ENCODE assay signal across 13 cellular contexts in the genomic region with DNA sequence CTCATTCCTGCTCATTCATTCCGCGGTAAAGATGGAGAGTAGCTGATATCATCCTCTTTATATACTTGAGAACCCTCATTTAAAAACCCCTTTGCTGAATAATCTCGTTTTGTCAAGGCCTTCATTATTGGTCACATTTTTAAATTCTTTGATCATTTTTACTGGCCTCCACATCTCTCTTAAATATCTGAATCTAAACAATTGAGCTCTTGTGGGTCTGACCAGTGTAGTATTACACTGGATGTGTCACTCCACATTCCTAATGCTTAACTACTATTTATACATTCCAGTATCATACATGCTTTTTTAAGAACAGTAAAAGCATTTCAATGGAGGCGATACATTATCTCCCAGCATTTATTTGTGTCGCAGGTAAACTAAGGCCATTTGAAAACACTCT. TPM values are rescaled to one million over a fixed set of nuclear protein-coding genes. Genes with fewer than 3 reads are reported as not detected.
DNase-seq lines count a peak whose midpoint lies in the region; ATAC-seq, FAIRE-seq and TF ChIP-seq lines count a peak whose summit lies in the region.
"Had no signal": no experiment of that assay in that cellular context is flagged by ENCODE, and none has a peak within 500 bp of the region (broad histone marks: within the 10 kb centered on the region; RNA-seq: fewer than 3 reads in every experiment).

No MANE protein-coding gene starts in this region.

- FAIRE-seq in D721Med (lab: Jason Lieb, UNC), result no peak

- DNase-seq in HPDE6-E6E7 (ENCODE audit: extremely low spot score) (peak; percentile 7), astrocyte of the cerebellum (ENCODE audit: low read depth) (peak; percentile 26), iPS-NIHi11 (ENCODE audit: low spot score) (peak; percentile 5), lower leg skin (ENCODE audit: low spot score in 2 of 2) (no peak), D721Med (ENCODE audit: insufficient read length, low spot score) (no peak), gastrocnemius medialis (no peak)
- DNase-seq: activated CD8-positive, alpha-beta memory T cell treated with anti-CD3 and anti-CD28 coated beads, Interleukin-2, amount 50 U/mL, for 48 hours; effector memory CD8-positive, alpha-beta T cell; ovary; upper lobe of right lung had no signal

- H3K27me3 ChIP-seq in ACC112 (ENCODE audit: insufficient read depth, low read length) (no peaks in the 10 kb centered on the region), gastrocnemius medialis (no peaks in the 10 kb centered on the region)
- H3K27me3 ChIP-seq: hepatocyte, ovary, upper lobe of right lung had no signal

- WGBS in lower leg skin, 2 donors, result 81 to 87% methylated on average over 5 of the region's 5 CpGs

- H3K36me3 ChIP-seq in ACC112 (ENCODE audit: insufficient read depth, low read length), result no peaks in the 10 kb centered on the region
- H3K36me3 ChIP-seq in gastrocnemius medialis, result no peaks in the 10 kb centered on the region
- H3K36me3 ChIP-seq: ovary, upper lobe of right lung had no signal

- ATAC-seq in gastrocnemius medialis (no peak), HG02642 (IDR thresholded peaks at IDR 0.05; ENCODE audit: poor library complexity, unreplicated experiment) (no peak)
- ATAC-seq: effector memory CD8-positive, alpha-beta T cell; upper lobe of right lung had no signal

- TF ChIP-seq CTCF in astrocyte of the cerebellum (IDR thresholded peaks at IDR 0.05; ENCODE audit: low read depth, low read length, missing control alignments) (no peak), lower leg skin (IDR thresholded peaks at IDR 0.05) (no peak), D721Med (IDR thresholded peaks at IDR 0.05; ENCODE audit: insufficient read depth, missing control alignments) (no peak), gastrocnemius medialis (IDR thresholded peaks at IDR 0.05 in 4 of 5, conservative IDR thresholded peaks at IDR 0.05 in 1 of 5) (no peak)

- peak overlapping the region; percentile 36 for H2AFZ ChIP-seq in ACC112 (ENCODE audit: low read length, unreplicated experiment)
- H2AFZ ChIP-seq: hepatocyte had no signal

- H3K9me3 ChIP-seq in gastrocnemius medialis, result no peaks in the 10 kb centered on the region
- H3K9me3 ChIP-seq: ovary, upper lobe of right lung had no signal

- TF ChIP-seq POLR2A in lower leg skin (IDR thresholded peaks at IDR 0.05), result no peak
- TF ChIP-seq POLR2A in gastrocnemius medialis (IDR thresholded peaks at IDR 0.05), result no peak

- H3K79me2 ChIP-seq in ACC112 (ENCODE audit: control insufficient read depth, insufficient read depth, low read length, unreplicated experiment), result no peaks in the 10 kb centered on the region
- H3K79me2 ChIP-seq: hepatocyte had no signal

- peaks cover 6% of the 10 kb centered on the region for H3K4me1 ChIP-seq in ACC112 (ENCODE audit: control insufficient read depth, insufficient read depth, low read length, unreplicated experiment)
- no peaks in the 10 kb centered on the region for H3K4me1 ChIP-seq in gastrocnemius medialis
- H3K4me1 ChIP-seq: upper lobe of right lung had no signal

- in situ Hi-C loops in astrocyte of the cerebellum (cut with HindIII; ENCODE audit: low sequenced_read_pairs) (no loop called here), gastrocnemius medialis (cut with MboI; ENCODE audit: low sequenced_read_pairs in 4 of 4) (no loop called here)

- H3K27ac ChIP-seq in ACC112 (ENCODE audit: low read depth, low read length) (no peak overlapping the region), gastrocnemius medialis (no peak overlapping the region)
- H3K27ac ChIP-seq: hepatocyte, ovary, upper lobe of right lung had no signal

- intact Hi-C loops in lower leg skin (cut with DNase I; ENCODE audit: low total_unique reads), result no loop called here
- intact Hi-C loops in gastrocnemius medialis (cut with DNase I; ENCODE audit: low total_unique reads), result no loop called here

- no peak overlapping the region for H3K4me3 ChIP-seq in ACC112 (ENCODE audit: low read depth, low read length)
- H3K4me3 ChIP-seq in astrocyte of the cerebellum (ENCODE audit: low read depth, low read length), result no peak overlapping the region
- no peak overlapping the region for H3K4me3 ChIP-seq in lower leg skin (ENCODE audit: low read depth, poor library complexity, severe bottlenecking)
- no peak overlapping the region for H3K4me3 ChIP-seq in gastrocnemius medialis
- H3K4me3 ChIP-seq: hepatocyte, ovary, upper lobe of right lung had no signal

RNA-seq across cellular contexts. Expression of a gene that starts 12.6 kb away (rescaled TPM):
- total RNA-seq in lower leg skin, result not detected
- total RNA-seq in gastrocnemius medialis, result not detected
- total RNA-seq: hepatocyte, ovary, upper lobe of right lung had no signal

Comparison
In these comparisons a context has a peak if more than half of its experiments do, and no peak if none do; other contexts are left out.
1. DNase-seq: peak in HPDE6-E6E7 (single experiment), astrocyte of the cerebellum (single experiment) and iPS-NIHi11 (single experiment); none in lower leg skin (0 of 2), D721Med (single experiment) and gastrocnemius medialis (0 of 2).